Comparison of ENCODE assay signal across 7 cellular contexts in the genomic region with DNA sequence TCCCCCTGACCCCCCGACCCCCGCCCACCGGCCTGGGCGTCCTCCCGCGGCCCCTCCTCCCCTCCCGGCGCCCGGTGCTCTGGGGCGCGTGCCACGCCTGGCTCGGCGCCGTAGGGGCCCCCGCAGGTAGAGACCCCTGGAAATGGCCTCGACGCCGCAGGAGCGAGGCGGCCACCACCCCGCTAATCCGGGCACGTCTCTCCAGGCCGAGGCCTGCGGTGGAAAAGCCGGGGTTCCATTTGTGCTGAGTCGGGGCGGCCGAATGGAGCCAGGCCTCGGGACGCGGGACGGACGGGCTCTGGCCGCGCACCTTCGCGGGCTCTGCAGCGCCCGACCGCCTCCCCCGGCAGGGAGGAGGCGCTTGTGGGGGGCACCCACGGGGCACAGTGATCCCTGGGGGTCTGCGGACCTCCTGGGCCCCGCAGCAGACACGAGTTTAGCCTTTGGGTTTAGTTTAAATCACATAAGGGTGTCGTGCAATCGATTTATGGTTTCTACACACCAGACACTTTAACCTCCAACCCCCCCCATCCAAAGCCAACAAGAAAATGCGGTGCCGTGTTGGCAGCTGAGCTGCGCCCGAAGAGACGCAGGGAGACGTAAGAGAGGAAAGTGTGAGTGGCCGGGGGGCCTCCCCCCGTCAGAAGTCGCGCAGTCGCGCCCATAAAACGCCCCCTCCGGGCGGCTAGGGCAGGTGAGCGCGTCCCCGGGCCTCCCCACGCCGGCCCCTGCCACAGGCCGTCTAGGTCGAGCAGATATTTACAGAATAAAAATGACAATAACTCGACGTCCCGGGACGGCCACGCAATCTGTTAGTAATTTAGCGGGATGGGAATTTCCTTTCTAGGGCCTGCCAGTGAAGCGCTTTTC. TPM values are rescaled to one million over a fixed set of nuclear protein-coding genes. Genes with fewer than 3 reads are reported as not detected.
DNase-seq lines count a peak whose midpoint lies in the region; TF ChIP-seq lines count a peak whose summit lies in the region.

No MANE protein-coding gene starts in this region.

- H3K36me3 ChIP-seq in SU-DHL-6 (ENCODE audit: low read length), result no peaks in the 10 kb centered on the region

- peaks cover 86% of the 10 kb centered on the region for H3K27me3 Mint-ChIP-seq in brain

- peaks cover 21% of the 10 kb centered on the region for H3F3A ChIP-seq in SU-DHL-6 (ENCODE audit: insufficient read depth)

- H4K20me1 ChIP-seq in SU-DHL-6 (ENCODE audit: low read depth, low read length), result no peaks in the 10 kb centered on the region

- peak overlapping the region in 1 of 5 experiments; percentile 63 for H3K27ac Mint-ChIP-seq in brain

- no peaks in the 10 kb centered on the region for H3K9me3 ChIP-seq in SU-DHL-6 (ENCODE audit: insufficient read depth, low read length)

- no peaks in the 10 kb centered on the region for H3K9me2 ChIP-seq in SU-DHL-6 (replicated peaks; ENCODE audit: insufficient read depth, low read length)

- H3K4me1 Mint-ChIP-seq in brain, result peaks cover 19% of the 10 kb centered on the region

- no peak for TF ChIP-seq CTCF in HFF-Myc (IDR thresholded peaks at IDR 0.05; ENCODE audit: low read depth, low read length, missing control alignments)
- no peak for TF ChIP-seq CTCF in SU-DHL-6 (IDR thresholded peaks at IDR 0.05; ENCODE audit: insufficient read depth, low read length, poor library complexity, severe bottlenecking)
- no peak for TF ChIP-seq CTCF in brain (conservative IDR thresholded peaks at IDR 0.05)

- H3K79me2 ChIP-seq in SU-DHL-6 (ENCODE audit: insufficient read depth, low read length), result no peaks in the 10 kb centered on the region; the same call in 1 of the 2 replicates

- no peak overlapping the region for H2AFZ ChIP-seq in SU-DHL-6 (ENCODE audit: low read depth, low read length, severe bottlenecking)

- peak overlapping the region; percentile 40 for H3K4me2 ChIP-seq in SU-DHL-6 (ENCODE audit: low read depth, low read length, poor library complexity, severe bottlenecking)

- H3K27ac ChIP-seq in SU-DHL-6 (ENCODE audit: low read depth, low read length), result no peak overlapping the region; the same call in 1 of the 2 replicates
- H3K27ac ChIP-seq in caudate nucleus (ENCODE audit: low read depth, low read length), result no peak overlapping the region

- H3K9ac ChIP-seq in SU-DHL-6 (ENCODE audit: low read length), result peak overlapping the region; percentile 38

- peaks cover 0 to 12% (median 3%) of the 10 kb centered on the region in 5 experiments for H3K9me3 Mint-ChIP-seq in brain

- H3K4me3 ChIP-seq in HFF-Myc (replicated peaks; ENCODE audit: low read depth, low read length) (peak overlapping the region; percentile 42; the same call in 1 of the 2 replicates), SU-DHL-6 (ENCODE audit: insufficient read depth, low read length, poor library complexity, severe bottlenecking) (peak overlapping the region; percentile 16)

- H3K4me3 Mint-ChIP-seq in brain, result peak overlapping the region; percentile 79 to 87 (median 82)

- H3K27me3 ChIP-seq in SU-DHL-6 (ENCODE audit: low read length), result no peaks in the 10 kb centered on the region

- DNase-seq in HFF-Myc (ENCODE audit: extremely low read depth, low read depth) (no peak), left kidney (ENCODE audit: low read depth, low spot score) (peak; percentile 60), caudate nucleus (lab: John Stamatoyannopoulos, UW) (no peak), globus pallidus (ENCODE audit: low spot score) (no peak)
- DNase-seq in stimulated activated CD4-positive, alpha-beta T cell treated with anti-CD3 and anti-CD28 coated beads, Interleukin-4, amount 100 ng/mL, for 4 hours, result peak; percentile 72 to 85

- no peaks in the 10 kb centered on the region for H3K36me3 Mint-ChIP-seq in brain

RNA-seq across cellular contexts. Expression of a gene that starts 1.1 kb away (rescaled TPM):
- polyA plus RNA-seq in brain (ENCODE audit: insufficient read depth, low read depth, low replicate concordance), result 5.5 TPM

Comparison
In these comparisons a context has a peak if more than half of its experiments do, and no peak if none do; other contexts are left out.
1. DNase-seq: peak in left kidney (single experiment) and stimulated activated CD4-positive, alpha-beta T cell treated with anti-CD3 and anti-CD28 coated beads, Interleukin-4, amount 100 ng/mL, for 4 hours (2 of 2); none in HFF-Myc (single experiment), caudate nucleus (0 of 61) and globus pallidus (single experiment).